28 cellular contexts compared by ENCODE assay signal in genomic region chrX:23202316-23202715, GRCh38.
"Had no signal": no experiment of that assay in that cellular context is flagged by ENCODE, and none has a peak within 500 bp of the region (broad histone marks: within the 10 kb centered on the region; RNA-seq: fewer than 3 reads in every experiment).

No MANE protein-coding gene starts in this region.

- H3K4me3 Mint-ChIP-seq: immature natural killer cell; naive B cell; natural killer cell; nephron progenitor cell; stimulated activated naive B cell treated with anti-CD40 and anti-IgM and Interleukin-4, amounts not matched to agents 10 μg/mL and 1 μg/mL and 100 μg/mL, for 72 hours had no signal

- H3K9me3 Mint-ChIP-seq: nephron progenitor cell; stimulated activated naive B cell treated with anti-CD40 and anti-IgM and Interleukin-4, amounts not matched to agents 10 μg/mL and 1 μg/mL and 100 μg/mL, for 72 hours had no signal

- H3K36me3 Mint-ChIP-seq: immature natural killer cell; naive B cell; natural killer cell; stimulated activated naive B cell treated with anti-CD40 and anti-IgM and Interleukin-4, amounts not matched to agents 10 μg/mL and 1 μg/mL and 100 μg/mL, for 72 hours had no signal

- H3K27ac Mint-ChIP-seq: immature natural killer cell; naive B cell; natural killer cell; nephron progenitor cell; progenitor cell of endocrine pancreas; stimulated activated naive B cell treated with anti-CD40 and anti-IgM and Interleukin-4, amounts not matched to agents 10 μg/mL and 1 μg/mL and 100 μg/mL, for 72 hours had no signal

- H3K4me1 Mint-ChIP-seq: immature natural killer cell; naive B cell; natural killer cell; nephron progenitor cell; stimulated activated naive B cell treated with anti-CD40 and anti-IgM and Interleukin-4, amounts not matched to agents 10 μg/mL and 1 μg/mL and 100 μg/mL, for 72 hours had no signal

- H3K36me3 ChIP-seq: left lung, lower lobe of right lung, ovary, right atrium auricular region, right lobe of liver, stomach, thyroid gland, transverse colon, upper lobe of left lung, vagina had no signal

- DNase-seq: immature natural killer cell; kidney; left colon; left lung; lower lobe of right lung; mammary epithelial cell; mesenchymal stem cell; naive B cell; natural killer cell; nephron progenitor cell; ovary; right lobe of liver; stimulated activated CD4-positive, alpha-beta T cell treated with anti-CD3 and anti-CD28 coated beads, Interleukin-12 subunit alpha, Interleukin-12 subunit beta, amount 100 ng/mL, for 4 hours; stimulated activated CD4-positive, alpha-beta T cell treated with anti-CD3 and anti-CD28 coated beads, Interleukin-15, amount 100 ng/mL, for 24 hours; stimulated activated CD4-positive, alpha-beta T cell treated with anti-CD3 and anti-CD28 coated beads, Interleukin-2, amount 100 ng/mL, for 24 hours; stimulated activated CD4-positive, alpha-beta T cell treated with anti-CD3 and anti-CD28 coated beads, Interleukin-4, amount 100 ng/mL, for 1 hour; stimulated activated naive B cell treated with anti-CD40 and anti-IgM and Interleukin-4, amounts not matched to agents 10 μg/mL and 1 μg/mL and 100 μg/mL, for 72 hours; stimulated activated naive CD8-positive, alpha-beta T cell treated with anti-CD3 and anti-CD28 coated beads, Interleukin-15, Interleukin-2, amounts not matched to agents 100 U/mL and 50 U/mL, for 24 hours; stomach; testis; thyroid gland; transverse colon; upper lobe of left lung had no signal

- H2AFZ ChIP-seq: hepatocyte had no signal

- H3K9me3 ChIP-seq: left lung, lower lobe of right lung, ovary, right atrium auricular region, right lobe of liver, stomach, testis, thyroid gland, transverse colon, upper lobe of left lung, vagina had no signal

- H3K27me3 ChIP-seq: hepatocyte, left lung, ovary, right atrium auricular region, right lobe of liver, stomach, testis, thyroid gland, transverse colon, upper lobe of left lung, vagina had no signal

- H3K27me3 Mint-ChIP-seq: naive B cell; progenitor cell of endocrine pancreas; stimulated activated naive B cell treated with anti-CD40 and anti-IgM and Interleukin-4, amounts not matched to agents 10 μg/mL and 1 μg/mL and 100 μg/mL, for 72 hours had no signal

- H3K27ac ChIP-seq: hepatocyte, left lung, lower lobe of right lung, ovary, right atrium auricular region, right lobe of liver, skin epidermis, stomach, testis, thyroid gland, transverse colon, upper lobe of left lung, vagina had no signal

- H3K4me2 ChIP-seq: hepatocyte had no signal

- H3K79me2 ChIP-seq: hepatocyte had no signal

- H3K4me1 ChIP-seq: left lung, lower lobe of right lung, right atrium auricular region, right lobe of liver, stomach, testis, thyroid gland, transverse colon, upper lobe of left lung, vagina had no signal

- H3K4me3 ChIP-seq: hepatocyte, left lung, lower lobe of right lung, ovary, right atrium auricular region, right lobe of liver, skin epidermis, stomach, testis, thyroid gland, transverse colon, upper lobe of left lung, vagina had no signal

- ATAC-seq: left colon; left lung; lower lobe of right lung; natural killer cell; right lobe of liver; stimulated activated naive B cell treated with anti-CD40 and anti-IgM and Interleukin-4, amounts not matched to agents 10 μg/mL and 1 μg/mL and 100 μg/mL, for 72 hours; stimulated activated naive CD8-positive, alpha-beta T cell treated with anti-CD3 and anti-CD28 coated beads, Interleukin-15, Interleukin-2, amounts not matched to agents 100 U/mL and 50 U/mL, for 24 hours had no signal
